ENCODE assay signal across 13 cellular contexts in genomic region chr17:39678340-39679116, GRCh38. TPM values are rescaled to one million over a fixed set of nuclear protein-coding genes. Genes with fewer than 3 reads are reported as not detected.
DNase-seq lines count a peak whose midpoint lies in the region; ATAC-seq, FAIRE-seq and TF ChIP-seq lines count a peak whose summit lies in the region.
"Had no signal": no experiment of that assay in that cellular context is flagged by ENCODE, and none has a peak within 500 bp of the region (broad histone marks: within the 10 kb centered on the region; RNA-seq: fewer than 3 reads in every experiment).

No MANE protein-coding gene starts in this region.

- H3K27me3 ChIP-seq in left ventricle myocardium inferior (ENCODE audit: low read depth) (no peaks in the 10 kb centered on the region), GM12878 (replicated peaks in 1 of 2; ENCODE audit: control insufficient read depth in 2 of 2, insufficient read depth in 2 of 2, low read length in 1 of 2) (no peaks in the 10 kb centered on the region), mucosa of stomach (ENCODE audit: control insufficient read depth, insufficient read depth, low read length) (no peaks in the 10 kb centered on the region), aorta (ENCODE audit: control insufficient read depth in 1 of 2, insufficient read depth in 2 of 2, low read length in 1 of 2) (no peaks in the 10 kb centered on the region)
- H3K27me3 ChIP-seq: MG63 had no signal

- FAIRE-seq in GM12878 (lab: Jason Lieb, UNC) = no peak
- FAIRE-seq: endometrium had no signal

- no peak for TF ChIP-seq CTCF in left ventricle myocardium inferior (IDR thresholded peaks at IDR 0.05; ENCODE audit: borderline replicate concordance)
- TF ChIP-seq CTCF in GM12878 (IDR thresholded peaks at IDR 0.05 in 2 of 3, conservative IDR thresholded peaks at IDR 0.05 in 1 of 3; ENCODE audit: control insufficient read depth in 2 of 3, extremely low read depth in 1 of 3, insufficient read depth in 1 of 3, low read depth in 3 of 3, low read length in 3 of 3) = no peak
- no peak; the same call in 1 of the 2 replicates for TF ChIP-seq CTCF in HFFc6 (IDR thresholded peaks at IDR 0.05)

- no peak overlapping the region for H3K27ac Mint-ChIP-seq in HFFc6

- peaks cover 9% of the 10 kb centered on the region; the same call in 1 of the 2 replicates for H3K4me1 Mint-ChIP-seq in HFFc6 (ENCODE audit: low read depth)

- H3K4me2 ChIP-seq in GM12878 (ENCODE audit: control insufficient read depth, insufficient read depth) = no peak overlapping the region

- no peak for TF ChIP-seq EP300 in GM12878 (IDR thresholded peaks at IDR 0.05; ENCODE audit: borderline replicate concordance in 1 of 2, control insufficient read depth in 1 of 2, low read depth in 2 of 2, low read length in 2 of 2)

- RAD21 ChIA-PET in GM12878 (lab: Charles Lee; ENCODE audit: unreplicated experiment) = no interaction called here

- DNase-seq in left ventricle myocardium inferior = no peak
- no peak for DNase-seq in Right ventricle myocardium inferior (ENCODE audit: missing footprints)
- no peak for DNase-seq in GM12878 (ENCODE audit: low read depth, low spot score)
- DNase-seq in aorta = no peak
- DNase-seq in HFFc6 = no peak
- DNase-seq: activated CD4-positive, CD25-positive, alpha-beta regulatory T cell treated with anti-CD3 and anti-CD28 coated beads, Interleukin-2, amount 50 U/mL, for 72 hours; MG63; SHP77 treated with DMSO at 0.1 percent for 48 hours had no signal

- no TSS peak for BruUV-seq in GM12878 (replicated peaks; lab: Mats Ljungman, UMichigan)

- H3K4me3 ChIP-seq in left ventricle myocardium inferior (no peak overlapping the region), GM12878 (no peak overlapping the region), mucosa of stomach (ENCODE audit: low read length) (no peak overlapping the region), aorta (ENCODE audit: low read length in 2 of 2) (no peak overlapping the region)
- H3K4me3 ChIP-seq: MG63 had no signal

- TF ChIP-seq RAD21 in GM12878 (IDR thresholded peaks at IDR 0.05; ENCODE audit: insufficient read depth, low read depth, low read length) = no peak

- H4K20me1 ChIP-seq in GM12878 (ENCODE audit: control insufficient read depth, insufficient read depth) = no peaks in the 10 kb centered on the region

- POLR2A ChIA-PET in GM12878 (lab: Charles Lee) = interaction anchor here (0.5 to 0.8 kb wide), 2 partner anchors 10 to 96 kb away, joined by 3 to 7 read pairs; no protein-coding TSS in a partner anchor

- ATAC-seq in Right ventricle myocardium inferior (no peak), GM12878 (no peak), aorta (ENCODE audit: low FRiP score) (no peak), HG03139 (IDR thresholded peaks at IDR 0.05; ENCODE audit: unreplicated experiment) (no peak), GM21619 (IDR thresholded peaks at IDR 0.05; ENCODE audit: unreplicated experiment) (no peak)

- H3K27me3 Mint-ChIP-seq in HFFc6 (ENCODE audit: insufficient read depth) = no peaks in the 10 kb centered on the region

- H3K9me3 ChIP-seq in left ventricle myocardium inferior (replicated peaks) = no peaks in the 10 kb centered on the region
- no peaks in the 10 kb centered on the region for H3K9me3 ChIP-seq in GM12878 (replicated peaks; ENCODE audit: control insufficient read depth, insufficient read depth, low read length)
- no peaks in the 10 kb centered on the region for H3K9me3 ChIP-seq in mucosa of stomach (ENCODE audit: control insufficient read depth, low read length)
- no peaks in the 10 kb centered on the region for H3K9me3 ChIP-seq in aorta (ENCODE audit: control insufficient read depth, low read length)
- H3K9me3 ChIP-seq: MG63 had no signal

- no peak for TF ChIP-seq POLR2A in GM12878 (IDR thresholded peaks at IDR 0.05; ENCODE audit: low read depth, low read length)

- intact Hi-C loops in left ventricle myocardium inferior (cut with micrococcal nuclease) (no loop called here), Right ventricle myocardium inferior (cut with DNase I) (no loop called here), GM12878 (cut with micrococcal nuclease; ENCODE audit: unreplicated experiment) (no loop called here), aorta (cut with DNase I) (loop anchor here in 1 of 2 donors (5.0 kb wide), 1 partner anchor 54 kb away; the partner anchor contains the start of gene MIEN1)

- 86% methylated on average over 13 of the region's 13 CpGs for WGBS in GM12878 (ENCODE audit: insufficient coverage, insufficient replicate concordance, low lambda C conversion rate, missing lambda C conversion rate)
- 68 to 75% methylated on average over 13 of the region's 13 CpGs for WGBS in aorta, 2 donors

- no peaks in the 10 kb centered on the region for H3K79me2 ChIP-seq in GM12878 (ENCODE audit: control insufficient read depth, insufficient read depth, low read length)

- no peak overlapping the region for H3K4me3 Mint-ChIP-seq in HFFc6

- peaks cover 65% of the 10 kb centered on the region for H3K4me1 ChIP-seq in left ventricle myocardium inferior
- H3K4me1 ChIP-seq in GM12878 (ENCODE audit: control insufficient read depth, insufficient read depth, low read length) = peaks cover 45% of the 10 kb centered on the region
- peaks cover 66% of the 10 kb centered on the region for H3K4me1 ChIP-seq in mucosa of stomach (ENCODE audit: control insufficient read depth, insufficient read depth, low read length)
- peaks cover 0 to 3% of the 10 kb centered on the region in 2 donors for H3K4me1 ChIP-seq in aorta (ENCODE audit: control insufficient read depth in 1 of 2, insufficient read depth in 2 of 2, low read length in 2 of 2)

- no peaks in the 10 kb centered on the region for H3K9me3 Mint-ChIP-seq in HFFc6

- no peak overlapping the region for H2AFZ ChIP-seq in GM12878 (ENCODE audit: control insufficient read depth, low read depth, low read length)

- H3K36me3 ChIP-seq in left ventricle myocardium inferior (peaks cover 15% of the 10 kb centered on the region), GM12878 (ENCODE audit: control insufficient read depth in 2 of 2, insufficient read depth in 2 of 2, low read length in 1 of 2) (no peaks in the 10 kb centered on the region), mucosa of stomach (ENCODE audit: control insufficient read depth, insufficient read depth, low read length) (peaks cover 3% of the 10 kb centered on the region), aorta (ENCODE audit: control insufficient read depth in 1 of 2, insufficient read depth in 2 of 2, low read length in 1 of 2) (no peaks in the 10 kb centered on the region)
- H3K36me3 ChIP-seq: MG63 had no signal

- in situ Hi-C loops in GM12878 (cut with MboI) = no loop called here

- SMC1A ChIA-PET in GM12878 (lab: Charles Lee; ENCODE audit: uncharacterized antibody, unreplicated experiment) = interaction anchor here (0.9 to 1.5 kb wide), 3 partner anchors 40 to 115 kb away, joined by 3 to 4 read pairs (median 3); partner anchors contain the start of gene MIEN1

- H3K36me3 Mint-ChIP-seq in HFFc6 (ENCODE audit: low read depth) = no peaks in the 10 kb centered on the region

- CTCF ChIA-PET in GM12878 (lab: Yijun Ruan, JAX) = interaction anchor here (0.6 to 2.8 kb wide), 11 partner anchors 9 to 190 kb away, joined by 3 to 11 read pairs (median 3); partner anchors contain the start of genes MIEN1, PGAP3 and PNMT

- H3K9ac ChIP-seq in GM12878 (ENCODE audit: control insufficient read depth, insufficient read depth, low read length) = no peak overlapping the region
- peak overlapping the region; percentile 68 for H3K9ac ChIP-seq in mucosa of stomach (ENCODE audit: low read length)

- H3K27ac ChIP-seq in left ventricle myocardium inferior (replicated peaks) = peak overlapping the region; percentile 92
- no peak overlapping the region for H3K27ac ChIP-seq in GM12878 (ENCODE audit: control insufficient read depth, insufficient read depth)
- peak overlapping the region; percentile 50 to 85 for H3K27ac ChIP-seq in aorta (ENCODE audit: low read depth in 1 of 2, low read length in 2 of 2)

RNA-seq across cellular contexts. Expression of gene PGAP3, which starts 9.3 kb away (rescaled TPM):
- total RNA-seq in left ventricle myocardium inferior = 10.7 TPM
- 10.4 TPM for total RNA-seq in Right ventricle myocardium inferior
- 8.9 and 11.4 TPM in 2 replicates for total RNA-seq in GM12878 (2013; cell fraction: nucleolus; rRNA removed)
- total RNA-seq in GM12878 (2014; rRNA removed) = 6.4 and 7.4 TPM in 2 replicates
- 2.7 and 4.3 TPM in 2 replicates for total RNA-seq in GM12878 (2014; rRNA removed; fragmentation: Illumina TruSeq; extraction: Trizol)
- total RNA-seq in GM12878 (2021) = 10.0 and 10.5 TPM in 2 replicates
- polyA plus RNA-seq in GM12878 (2011; ENCODE audit: low read depth) = 5.0 TPM
- 2.8 and 6.6 TPM in 2 replicates for polyA plus RNA-seq in GM12878 (2011; rRNA removed)
- 7.8 and 10.7 TPM in 2 replicates for polyA plus RNA-seq in GM12878 (2011; cell fraction: cytosol; rRNA removed)
- 37.7 and 38.6 TPM in 2 replicates for polyA plus RNA-seq in GM12878 (2011; cell fraction: nucleus; rRNA removed)
- polyA plus RNA-seq in GM12878 (2012) = 7.1 and 9.7 TPM in 2 replicates
- 2.6 and 5.1 TPM in 2 replicates for polyA plus RNA-seq in GM12878 (2014; fragmentation: Illumina TruSeq; extraction: Trizol)
- polyA plus RNA-seq in GM12878 (2014; fragmentation: Nextera tagmentation; extraction: Ambion mirVana) = 1 to 10 TPM in 1 of 2 experiments, under 1 TPM in 1; 0.21 to 1.2 TPM
- 5.6 and 8.4 TPM in 2 replicates for polyA plus RNA-seq in GM12878 (2014; rRNA removed)
- polyA plus RNA-seq in GM12878 (2016; fragmentation: Nextera tagmentation; extraction: Ambion mirVana) = 1 to 10 TPM; 4.9 to 5.9 TPM
- polyA minus RNA-seq in GM12878 (2011; rRNA and poly(A)+ RNA removed) = 5.3 and 11.6 TPM in 2 replicates
- polyA minus RNA-seq in GM12878 (2011; cell fraction: cytosol; rRNA and poly(A)+ RNA removed) = 2.1 and 4.2 TPM in 2 replicates
- 2.8 and 7.3 TPM in 2 replicates for polyA minus RNA-seq in GM12878 (2011; cell fraction: nucleus; rRNA and poly(A)+ RNA removed)
- 10 to 100 TPM; 21.9 to 22.0 TPM for total RNA-seq in aorta
- 10 to 100 TPM; 13.3 to 25.5 TPM for polyA plus RNA-seq in aorta
- 10 to 100 TPM in 5 of 6 experiments, 1 to 10 TPM in 1; 9.9 to 15.5 (median 12.7) TPM for total RNA-seq in HFFc6 (2021; fragmentation: NEBNext Ultra II Directional; extraction: Animal tissue kit (Norgen Biotek cat#: 25700))

RNA-seq across cellular contexts. Expression of gene PNMT, which starts 10.3 kb away (rescaled TPM):
- total RNA-seq in left ventricle myocardium inferior (7.6 TPM), Right ventricle myocardium inferior (5.1 TPM), GM12878 (2014; rRNA removed) (not detected in 2 replicates), GM12878 (2014; rRNA removed; fragmentation: Illumina TruSeq; extraction: Trizol) (not detected in 2 replicates), GM12878 (2021) (not detected in 2 replicates), aorta (1 to 10 TPM in 1 of 2 donors, under 1 TPM in 1; 0.75 to 1.5 TPM)
- not detected in 2 replicates for total RNA-seq in GM12878 (2013; cell fraction: nucleolus; rRNA removed)
- not detected for polyA plus RNA-seq in GM12878 (2011; ENCODE audit: low read depth)
- polyA plus RNA-seq in GM12878 (2011; rRNA removed) (not detected in 2 replicates), GM12878 (2014; fragmentation: Illumina TruSeq; extraction: Trizol) (not detected in 2 replicates), GM12878 (2014; fragmentation: Nextera tagmentation; extraction: Ambion mirVana) (not detected), GM12878 (2014; rRNA removed) (0.24 TPM in 1 of 2 replicates, not detected in the other), GM12878 (2016; fragmentation: Nextera tagmentation; extraction: Ambion mirVana) (not detected), aorta (10 to 100 TPM in 1 of 2 donors, under 1 TPM in 1; 0.75 to 30.2 TPM)
- not detected in 2 replicates for polyA plus RNA-seq in GM12878 (2011; cell fraction: cytosol; rRNA removed)
- 0.12 TPM in 1 of 2 replicates, not detected in the other for polyA plus RNA-seq in GM12878 (2011; cell fraction: nucleus; rRNA removed)
- polyA plus RNA-seq in GM12878 (2012) = not detected in 2 replicates
- polyA minus RNA-seq in GM12878 (2011; rRNA and poly(A)+ RNA removed) = not detected in 2 replicates
- not detected in 2 replicates for polyA minus RNA-seq in GM12878 (2011; cell fraction: cytosol; rRNA and poly(A)+ RNA removed)
- not detected in 2 replicates for polyA minus RNA-seq in GM12878 (2011; cell fraction: nucleus; rRNA and poly(A)+ RNA removed)
- under 1 TPM in 1 of 6 experiments, not detected in 5; 0.26 TPM for total RNA-seq in HFFc6 (2021; fragmentation: NEBNext Ultra II Directional; extraction: Animal tissue kit (Norgen Biotek cat#: 25700))
- total RNA-seq: NCI-H460 had no signal

RNA-seq across cellular contexts. Expression of gene TCAP, which starts 13.4 kb away (rescaled TPM):
- 5,825 TPM for total RNA-seq in left ventricle myocardium inferior
- 5,286 TPM for total RNA-seq in Right ventricle myocardium inferior
- total RNA-seq in GM12878 (2013; cell fraction: nucleolus; rRNA removed) = 1.4 and 2.3 TPM in 2 replicates
- total RNA-seq in GM12878 (2014; rRNA removed) = 0.17 and 0.33 TPM in 2 replicates
- 0.32 and 0.36 TPM in 2 replicates for total RNA-seq in GM12878 (2014; rRNA removed; fragmentation: Illumina TruSeq; extraction: Trizol)
- total RNA-seq in GM12878 (2021) = 0.69 and 0.95 TPM in 2 replicates
- polyA plus RNA-seq in GM12878 (2011; ENCODE audit: low read depth) = 0.18 TPM
- polyA plus RNA-seq in GM12878 (2011; rRNA removed) = 0.39 and 0.40 TPM in 2 replicates
- polyA plus RNA-seq in GM12878 (2011; cell fraction: cytosol; rRNA removed) = 0.25 and 0.33 TPM in 2 replicates
- polyA plus RNA-seq in GM12878 (2011; cell fraction: nucleus; rRNA removed) = 6.5 and 7.0 TPM in 2 replicates
- 0.45 and 0.47 TPM in 2 replicates for polyA plus RNA-seq in GM12878 (2012)
- polyA plus RNA-seq in GM12878 (2014; fragmentation: Illumina TruSeq; extraction: Trizol) = 0.25 TPM in 1 of 2 replicates, not detected in the other
- not detected for polyA plus RNA-seq in GM12878 (2014; fragmentation: Nextera tagmentation; extraction: Ambion mirVana)
- polyA plus RNA-seq in GM12878 (2014; rRNA removed) = 0.76 and 1.0 TPM in 2 replicates
- under 1 TPM in 1 of 2 experiments, not detected in 1; 0.18 TPM for polyA plus RNA-seq in GM12878 (2016; fragmentation: Nextera tagmentation; extraction: Ambion mirVana)
- 0.51 and 1.8 TPM in 2 replicates for polyA minus RNA-seq in GM12878 (2011; rRNA and poly(A)+ RNA removed)
- polyA minus RNA-seq in GM12878 (2011; cell fraction: cytosol; rRNA and poly(A)+ RNA removed) = not detected in 2 replicates
- 2.1 and 3.7 TPM in 2 replicates for polyA minus RNA-seq in GM12878 (2011; cell fraction: nucleus; rRNA and poly(A)+ RNA removed)
- 1 to 10 TPM; 1.9 to 3.1 TPM for total RNA-seq in aorta
- 1 to 10 TPM; 4.0 to 9.3 TPM for polyA plus RNA-seq in aorta
- total RNA-seq in HFFc6 (2021; fragmentation: NEBNext Ultra II Directional; extraction: Animal tissue kit (Norgen Biotek cat#: 25700)) = under 1 TPM; 0.09 to 0.51 (median 0.14) TPM

RNA-seq across cellular contexts. Expression of gene ERBB2, which starts 21.3 kb away (rescaled TPM):
- total RNA-seq in left ventricle myocardium inferior = 61.0 TPM
- 68.7 TPM for total RNA-seq in Right ventricle myocardium inferior
- 15.3 and 28.2 TPM in 2 replicates for total RNA-seq in GM12878 (2013; cell fraction: nucleolus; rRNA removed)
- 4.1 and 5.5 TPM in 2 replicates for total RNA-seq in GM12878 (2014; rRNA removed)
- 3.9 and 4.7 TPM in 2 replicates for total RNA-seq in GM12878 (2014; rRNA removed; fragmentation: Illumina TruSeq; extraction: Trizol)
- 6.8 and 7.0 TPM in 2 replicates for total RNA-seq in GM12878 (2021)
- 1.9 TPM for polyA plus RNA-seq in GM12878 (2011; ENCODE audit: low read depth)
- 4.0 and 4.2 TPM in 2 replicates for polyA plus RNA-seq in GM12878 (2011; rRNA removed)
- polyA plus RNA-seq in GM12878 (2011; cell fraction: cytosol; rRNA removed) = 4.1 and 5.2 TPM in 2 replicates
- 13.8 and 14.2 TPM in 2 replicates for polyA plus RNA-seq in GM12878 (2011; cell fraction: nucleus; rRNA removed)
- polyA plus RNA-seq in GM12878 (2012) = 4.6 and 5.3 TPM in 2 replicates
- 3.1 and 4.5 TPM in 2 replicates for polyA plus RNA-seq in GM12878 (2014; fragmentation: Illumina TruSeq; extraction: Trizol)
- under 1 TPM; 0.39 to 0.77 TPM for polyA plus RNA-seq in GM12878 (2014; fragmentation: Nextera tagmentation; extraction: Ambion mirVana)
- polyA plus RNA-seq in GM12878 (2014; rRNA removed) = 5.0 and 7.0 TPM in 2 replicates
- polyA plus RNA-seq in GM12878 (2016; fragmentation: Nextera tagmentation; extraction: Ambion mirVana) = 1 to 10 TPM; 3.2 to 3.7 TPM
- 7.3 and 8.2 TPM in 2 replicates for polyA minus RNA-seq in GM12878 (2011; rRNA and poly(A)+ RNA removed)
- polyA minus RNA-seq in GM12878 (2011; cell fraction: cytosol; rRNA and poly(A)+ RNA removed) = 2.6 and 2.9 TPM in 2 replicates
- 4.7 and 6.8 TPM in 2 replicates for polyA minus RNA-seq in GM12878 (2011; cell fraction: nucleus; rRNA and poly(A)+ RNA removed)
- total RNA-seq in aorta = 10 to 100 TPM; 73.0 to 74.0 TPM
- 10 to 100 TPM; 22.7 to 45.3 TPM for polyA plus RNA-seq in aorta
- total RNA-seq in HFFc6 (2021; fragmentation: NEBNext Ultra II Directional; extraction: Animal tissue kit (Norgen Biotek cat#: 25700)) = 10 to 100 TPM; 51.9 to 67.2 (median 61.0) TPM

RNA-seq across cellular contexts. Expression of gene STARD3, which starts 41.6 kb away (rescaled TPM):
- total RNA-seq in left ventricle myocardium inferior (15.7 TPM), Right ventricle myocardium inferior (21.4 TPM), GM12878 (2014; rRNA removed) (16.4 and 21.5 TPM in 2 replicates), GM12878 (2014; rRNA removed; fragmentation: Illumina TruSeq; extraction: Trizol) (14.3 and 15.8 TPM in 2 replicates), GM12878 (2021) (46.3 and 48.2 TPM in 2 replicates), aorta (10 to 100 TPM; 34.7 to 58.1 TPM)
- total RNA-seq in GM12878 (2013; cell fraction: nucleolus; rRNA removed) = 48.2 and 60.1 TPM in 2 replicates
- polyA plus RNA-seq in GM12878 (2011; ENCODE audit: low read depth) = 19.2 TPM
- polyA plus RNA-seq in GM12878 (2011; rRNA removed) (34.0 and 57.7 TPM in 2 replicates), GM12878 (2014; fragmentation: Illumina TruSeq; extraction: Trizol) (17.7 and 24.8 TPM in 2 replicates), GM12878 (2014; fragmentation: Nextera tagmentation; extraction: Ambion mirVana) (1 to 10 TPM in 1 of 2 experiments, under 1 TPM in 1; 0.08 to 1.4 TPM), GM12878 (2014; rRNA removed) (41.0 and 62.7 TPM in 2 replicates), GM12878 (2016; fragmentation: Nextera tagmentation; extraction: Ambion mirVana) (10 to 100 TPM; 30.2 to 38.8 TPM), aorta (10 to 100 TPM; 35.7 to 72.4 TPM)
- polyA plus RNA-seq in GM12878 (2011; cell fraction: cytosol; rRNA removed) = 65.6 and 91.8 TPM in 2 replicates
- polyA plus RNA-seq in GM12878 (2011; cell fraction: nucleus; rRNA removed) = 250 and 312 TPM in 2 replicates
- 37.5 and 41.9 TPM in 2 replicates for polyA plus RNA-seq in GM12878 (2012)
- polyA minus RNA-seq in GM12878 (2011; rRNA and poly(A)+ RNA removed) = 72.9 and 96.0 TPM in 2 replicates
- polyA minus RNA-seq in GM12878 (2011; cell fraction: cytosol; rRNA and poly(A)+ RNA removed) = 24.6 and 26.1 TPM in 2 replicates
- polyA minus RNA-seq in GM12878 (2011; cell fraction: nucleus; rRNA and poly(A)+ RNA removed) = 58.8 and 76.0 TPM in 2 replicates
- total RNA-seq in HFFc6 (2021; fragmentation: NEBNext Ultra II Directional; extraction: Animal tissue kit (Norgen Biotek cat#: 25700)) = 10 to 100 TPM; 44.0 to 52.3 (median 46.3) TPM

Comparison
In these comparisons a context has a peak if more than half of its experiments do, and no peak if none do; other contexts are left out.
1. RNA of gene TCAP, which starts 13.4 kb away (total RNA-seq): 5,825 TPM in left ventricle myocardium inferior (single experiment) and 5,286 TPM in Right ventricle myocardium inferior (single experiment); 1.9 to 3.1 TPM in aorta, 0.17 to 2.3 TPM in GM12878 and 0.09 to 0.51 TPM in HFFc6; every median in the first group is over 1,000 times any median in the second.